ENCODE assay signal across 8 cellular contexts in genomic region chr9:110578896-110579752, GRCh38. TPM values are rescaled to one million over a fixed set of nuclear protein-coding genes. Genes with fewer than 3 reads are reported as not detected.
DNase-seq lines count a peak whose midpoint lies in the region; ATAC-seq and TF ChIP-seq lines count a peak whose summit lies in the region.

TSS of gene SVEP1 (minus strand) at chr9:110579741. CDS start at chr9:110579543, 198 bp downstream.

- H3K4me3 Mint-ChIP-seq in activated T-helper 1 cell treated with anti-CD3 and anti-CD28 coated beads, Interleukin-12 subunit alpha, Interleukin-12 subunit beta, Interleukin-2, Interleukin-4 antibody, amounts not matched to agents 30 ng/mL and 10 ng/mL and 1 ng/mL, durations not matched to agents 14 hours and 24 hours and 36 hours, result peak within 1 kb of the TSS; percentile 26
- H3K4me3 Mint-ChIP-seq in glutamatergic neuron (ENCODE audit: unreplicated experiment), result peak within 1 kb of the TSS; percentile 96
- no peak within 1 kb of the TSS for H3K4me3 Mint-ChIP-seq in activated CD4-positive, alpha-beta memory T cell treated with anti-CD3 and anti-CD28 coated beads for 36 hours
- H3K4me3 Mint-ChIP-seq in naive thymus-derived CD4-positive, alpha-beta T cell, result peak within 1 kb of the TSS in 1 of 10 donors; percentile 51

- H3K36me3 ChIP-seq in naive thymus-derived CD4-positive, alpha-beta T cell (ENCODE audit: control insufficient read depth in 2 of 3, insufficient read depth in 3 of 3, low read length in 3 of 3), result no peaks in the 10 kb centered on the region

- H3K9me3 Mint-ChIP-seq in activated T-helper 1 cell treated with anti-CD3 and anti-CD28 coated beads, Interleukin-12 subunit alpha, Interleukin-12 subunit beta, Interleukin-2, Interleukin-4 antibody, amounts not matched to agents 30 ng/mL and 10 ng/mL and 1 ng/mL, durations not matched to agents 14 hours and 24 hours and 36 hours, result no peaks in the 10 kb centered on the region
- H3K9me3 Mint-ChIP-seq in glutamatergic neuron (ENCODE audit: unreplicated experiment), result peaks cover 9% of the 10 kb centered on the region
- H3K9me3 Mint-ChIP-seq in activated CD4-positive, alpha-beta memory T cell treated with anti-CD3 and anti-CD28 coated beads for 36 hours, result no peaks in the 10 kb centered on the region
- H3K9me3 Mint-ChIP-seq in naive thymus-derived CD4-positive, alpha-beta T cell, result peaks cover 0 to 10% (median 0%) of the 10 kb centered on the region in 11 donors

- intact Hi-C loops in activated T-helper 1 cell treated with anti-CD3 and anti-CD28 coated beads, Interleukin-12 subunit alpha, Interleukin-12 subunit beta, Interleukin-2, Interleukin-4 antibody, amounts not matched to agents 30 ng/mL and 10 ng/mL and 1 ng/mL, durations not matched to agents 14 hours and 24 hours and 36 hours (cut with micrococcal nuclease), result no loop called here
- intact Hi-C loops in activated CD4-positive, alpha-beta memory T cell treated with anti-CD3 and anti-CD28 coated beads for 36 hours (cut with micrococcal nuclease), result no loop called here
- intact Hi-C loops in naive thymus-derived CD4-positive, alpha-beta T cell (cut with micrococcal nuclease), result no loop called here

- POLR2A ChIA-PET in HEK293T (lab: Yijun Ruan, JAX), result no interaction called here
- POLR2A ChIA-PET in activated CD4-positive, alpha-beta memory T cell treated with anti-CD3 and anti-CD28 coated beads for 36 hours (lab: Charles Lee), result no interaction called here
- POLR2A ChIA-PET in naive thymus-derived CD4-positive, alpha-beta T cell (lab: Charles Lee), result no interaction called here

- H3K27me3 ChIP-seq in naive thymus-derived CD4-positive, alpha-beta T cell (ENCODE audit: control insufficient read depth in 2 of 2, insufficient read depth in 2 of 2, low read length in 2 of 2), result no peaks in the 10 kb centered on the region

- ATAC-seq in naive thymus-derived CD4-positive, alpha-beta T cell, result no peak

- DNase-seq in HEK293T (ENCODE audit: extremely low spot score) (peak; percentile 50), glutamatergic neuron (peak; percentile 66), nucleus accumbens (lab: John Stamatoyannopoulos, UW) (peak in 35 of 56 donors; percentile 7 to 75 (median 33)), NCI-H1048 (lab: John Stamatoyannopoulos, UW) (no peak), OCI-M2 (lab: John Stamatoyannopoulos, UW; ENCODE audit: unreplicated experiment) (no peak)
- no peak for DNase-seq in activated T-helper 1 cell treated with anti-CD3 and anti-CD28 coated beads, Interleukin-12 subunit alpha, Interleukin-12 subunit beta, Interleukin-2, Interleukin-4 antibody, amounts not matched to agents 30 ng/mL and 10 ng/mL and 1 ng/mL, durations not matched to agents 14 hours and 24 hours and 36 hours (ENCODE audit: low spot score)
- no peak for DNase-seq in activated CD4-positive, alpha-beta memory T cell treated with anti-CD3 and anti-CD28 coated beads for 36 hours
- no peak for DNase-seq in naive thymus-derived CD4-positive, alpha-beta T cell

- H3K27me3 Mint-ChIP-seq in activated T-helper 1 cell treated with anti-CD3 and anti-CD28 coated beads, Interleukin-12 subunit alpha, Interleukin-12 subunit beta, Interleukin-2, Interleukin-4 antibody, amounts not matched to agents 30 ng/mL and 10 ng/mL and 1 ng/mL, durations not matched to agents 14 hours and 24 hours and 36 hours (ENCODE audit: insufficient read depth), result peaks cover 36% of the 10 kb centered on the region
- H3K27me3 Mint-ChIP-seq in glutamatergic neuron (ENCODE audit: unreplicated experiment), result peaks cover 16% of the 10 kb centered on the region
- peaks cover 30% of the 10 kb centered on the region for H3K27me3 Mint-ChIP-seq in activated CD4-positive, alpha-beta memory T cell treated with anti-CD3 and anti-CD28 coated beads for 36 hours
- peaks cover 37 to 47% (median 38%) of the 10 kb centered on the region in 5 donors for H3K27me3 Mint-ChIP-seq in naive thymus-derived CD4-positive, alpha-beta T cell

- H3K27ac ChIP-seq in naive thymus-derived CD4-positive, alpha-beta T cell (ENCODE audit: low read depth, low read length), result no peak within 1 kb of the TSS

- CTCF ChIA-PET in HEK293T (lab: Yijun Ruan, JAX), result interaction anchor here (0.6 to 1.1 kb wide), 2 partner anchors 15 to 44 kb away, joined by 3 read pairs; no protein-coding TSS in a partner anchor
- CTCF ChIA-PET in activated CD4-positive, alpha-beta memory T cell treated with anti-CD3 and anti-CD28 coated beads for 36 hours (lab: Charles Lee), result no interaction called here
- CTCF ChIA-PET in naive thymus-derived CD4-positive, alpha-beta T cell (lab: Charles Lee), result no interaction called here

- H3K4me3 ChIP-seq in naive thymus-derived CD4-positive, alpha-beta T cell (ENCODE audit: low read length), result no peak within 1 kb of the TSS

- H3K4me1 Mint-ChIP-seq in activated T-helper 1 cell treated with anti-CD3 and anti-CD28 coated beads, Interleukin-12 subunit alpha, Interleukin-12 subunit beta, Interleukin-2, Interleukin-4 antibody, amounts not matched to agents 30 ng/mL and 10 ng/mL and 1 ng/mL, durations not matched to agents 14 hours and 24 hours and 36 hours (ENCODE audit: low read depth), result peaks cover 4% of the 10 kb centered on the region
- peaks cover 5% of the 10 kb centered on the region for H3K4me1 Mint-ChIP-seq in glutamatergic neuron (ENCODE audit: low read depth, unreplicated experiment)
- peaks cover 2% of the 10 kb centered on the region for H3K4me1 Mint-ChIP-seq in activated CD4-positive, alpha-beta memory T cell treated with anti-CD3 and anti-CD28 coated beads for 36 hours (ENCODE audit: low read depth)
- H3K4me1 Mint-ChIP-seq in naive thymus-derived CD4-positive, alpha-beta T cell, result peaks cover 0 to 4% (median 0%) of the 10 kb centered on the region in 7 donors

- H3K36me3 Mint-ChIP-seq in activated T-helper 1 cell treated with anti-CD3 and anti-CD28 coated beads, Interleukin-12 subunit alpha, Interleukin-12 subunit beta, Interleukin-2, Interleukin-4 antibody, amounts not matched to agents 30 ng/mL and 10 ng/mL and 1 ng/mL, durations not matched to agents 14 hours and 24 hours and 36 hours (ENCODE audit: low read depth), result no peaks in the 10 kb centered on the region
- no peaks in the 10 kb centered on the region for H3K36me3 Mint-ChIP-seq in glutamatergic neuron (ENCODE audit: unreplicated experiment)
- H3K36me3 Mint-ChIP-seq in activated CD4-positive, alpha-beta memory T cell treated with anti-CD3 and anti-CD28 coated beads for 36 hours, result no peaks in the 10 kb centered on the region
- H3K36me3 Mint-ChIP-seq in naive thymus-derived CD4-positive, alpha-beta T cell, result peaks cover 0 to 4% (median 0%) of the 10 kb centered on the region in 5 donors

- no peak within 1 kb of the TSS for H3K27ac Mint-ChIP-seq in activated T-helper 1 cell treated with anti-CD3 and anti-CD28 coated beads, Interleukin-12 subunit alpha, Interleukin-12 subunit beta, Interleukin-2, Interleukin-4 antibody, amounts not matched to agents 30 ng/mL and 10 ng/mL and 1 ng/mL, durations not matched to agents 14 hours and 24 hours and 36 hours
- no peak within 1 kb of the TSS for H3K27ac Mint-ChIP-seq in glutamatergic neuron (ENCODE audit: unreplicated experiment)
- no peak within 1 kb of the TSS for H3K27ac Mint-ChIP-seq in activated CD4-positive, alpha-beta memory T cell treated with anti-CD3 and anti-CD28 coated beads for 36 hours
- H3K27ac Mint-ChIP-seq in naive thymus-derived CD4-positive, alpha-beta T cell, result no peak within 1 kb of the TSS

- no peaks in the 10 kb centered on the region for H3K4me1 ChIP-seq in naive thymus-derived CD4-positive, alpha-beta T cell (ENCODE audit: control insufficient read depth in 2 of 2, insufficient read depth in 2 of 2, low read length in 2 of 2)

- TF ChIP-seq CTCF in glutamatergic neuron (IDR thresholded peaks at IDR 0.05; ENCODE audit: partially characterized antibody, unreplicated experiment), result no peak

- no peaks in the 10 kb centered on the region for H3K9me3 ChIP-seq in naive thymus-derived CD4-positive, alpha-beta T cell (ENCODE audit: control insufficient read depth in 2 of 3, low read length in 3 of 3)

TF ChIP-seq in HEK293T, 16 proteins besides CTCF, POLR2A, EP300 and RAD21:
- TF ChIP-seq SP1 (IDR thresholded peaks at IDR 0.05), result no peak
- TF ChIP-seq BHLHE40 (IDR thresholded peaks at IDR 0.05; ENCODE audit: borderline replicate concordance), result no peak
- no peak for TF ChIP-seq SUZ12 (IDR thresholded peaks at IDR 0.05)
- TF ChIP-seq L3MBTL2 (conservative IDR thresholded peaks at IDR 0.05), result peak; percentile 79
- TF ChIP-seq, protein P1, sequence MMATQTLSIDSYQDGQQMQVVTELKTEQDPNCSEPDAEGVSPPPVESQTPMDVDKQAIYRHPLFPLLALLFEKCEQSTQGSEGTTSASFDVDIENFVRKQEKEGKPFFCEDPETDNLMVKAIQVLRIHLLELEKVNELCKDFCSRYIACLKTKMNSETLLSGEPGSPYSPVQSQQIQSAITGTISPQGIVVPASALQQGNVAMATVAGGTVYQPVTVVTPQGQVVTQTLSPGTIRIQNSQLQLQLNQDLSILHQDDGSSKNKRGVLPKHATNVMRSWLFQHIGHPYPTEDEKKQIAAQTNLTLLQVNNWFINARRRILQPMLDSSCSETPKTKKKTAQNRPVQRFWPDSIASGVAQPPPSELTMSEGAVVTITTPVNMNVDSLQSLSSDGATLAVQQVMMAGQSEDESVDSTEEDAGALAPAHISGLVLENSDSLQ (IDR thresholded peaks at IDR 0.05), result no peak
- TF ChIP-seq TARDBP (IDR thresholded peaks at IDR 0.05), result no peak
- TF ChIP-seq FOXK2 (IDR thresholded peaks at IDR 0.05), result no peak
- TF ChIP-seq ARNT (IDR thresholded peaks at IDR 0.05), result no peak

RNA-seq across cellular contexts. Expression of gene SVEP1, which starts in this region (rescaled TPM):
- not detected in 2 replicates for total RNA-seq in activated T-helper 1 cell treated with anti-CD3 and anti-CD28 coated beads, Interleukin-12 subunit alpha, Interleukin-12 subunit beta, Interleukin-2, Interleukin-4 antibody, amounts not matched to agents 30 ng/mL and 10 ng/mL and 1 ng/mL, durations not matched to agents 14 hours and 24 hours and 36 hours
- 0.10 TPM for total RNA-seq in glutamatergic neuron (ENCODE audit: unreplicated experiment)
- total RNA-seq in activated CD4-positive, alpha-beta memory T cell treated with anti-CD3 and anti-CD28 coated beads for 36 hours, result not detected
- under 1 TPM in 2 of 5 experiments, not detected in 3; 0.08 to 0.22 TPM for total RNA-seq in naive thymus-derived CD4-positive, alpha-beta T cell
- not detected for polyA plus RNA-seq in naive thymus-derived CD4-positive, alpha-beta T cell

Comparison
In these comparisons a context has a peak if more than half of its experiments do, and no peak if none do; other contexts are left out.
1. Peak in DNase-seq in glutamatergic neuron; RNA of the gene not detected or under 1 TPM.
2. DNase-seq: peak in HEK293T (single experiment) and nucleus accumbens (35 of 56); none in activated T-helper 1 cell treated with anti-CD3 and anti-CD28 coated beads, Interleukin-12 subunit alpha, Interleukin-12 subunit beta, Interleukin-2, Interleukin-4 antibody, amounts not matched to agents 30 ng/mL and 10 ng/mL and 1 ng/mL, durations not matched to agents 14 hours and 24 hours and 36 hours (single experiment), NCI-H1048 (single experiment), activated CD4-positive, alpha-beta memory T cell treated with anti-CD3 and anti-CD28 coated beads for 36 hours (single experiment), naive thymus-derived CD4-positive, alpha-beta T cell (0 of 9) and OCI-M2 (single experiment).